In genomic region chr2:105865222-105865913, GRCh38 we compare ENCODE assay signal across 12 cellular contexts.
DNase-seq lines count a peak whose midpoint lies in the region; ATAC-seq, FAIRE-seq and TF ChIP-seq lines count a peak whose summit lies in the region.
"Had no signal": no experiment of that assay in that cellular context is flagged by ENCODE, and none has a peak within 500 bp of the region (broad histone marks: within the 10 kb centered on the region; RNA-seq: fewer than 3 reads in every experiment).

No MANE protein-coding gene starts in this region.

- FAIRE-seq in GM12892 (lab: Jason Lieb, UNC) (peak; percentile 36), H54 (lab: Jason Lieb, UNC) (no peak)
- FAIRE-seq: endometrium had no signal

- H3K4me1 Mint-ChIP-seq in activated naive CD8-positive, alpha-beta T cell treated with anti-CD3 and anti-CD28 coated beads, Interleukin-2, amount 10 ng/mL, durations not matched to agents 7 days and 5 days = peaks cover 49% of the 10 kb centered on the region
- peaks cover 55% of the 10 kb centered on the region for H3K4me1 Mint-ChIP-seq in memory B cell

- intact Hi-C loops in left colon (cut with DNase I, micrococcal nuclease) = no loop called here

- H3K9me3 Mint-ChIP-seq in activated naive CD8-positive, alpha-beta T cell treated with anti-CD3 and anti-CD28 coated beads, Interleukin-2, amount 10 ng/mL, durations not matched to agents 7 days and 5 days = no peaks in the 10 kb centered on the region
- H3K9me3 Mint-ChIP-seq in memory B cell = no peaks in the 10 kb centered on the region

- no peak overlapping the region for H3K4me3 Mint-ChIP-seq in activated naive CD8-positive, alpha-beta T cell treated with anti-CD3 and anti-CD28 coated beads, Interleukin-2, amount 10 ng/mL, durations not matched to agents 7 days and 5 days
- H3K4me3 Mint-ChIP-seq in memory B cell = no peak overlapping the region

- peaks cover 8% of the 10 kb centered on the region for H3K36me3 Mint-ChIP-seq in activated naive CD8-positive, alpha-beta T cell treated with anti-CD3 and anti-CD28 coated beads, Interleukin-2, amount 10 ng/mL, durations not matched to agents 7 days and 5 days
- peaks cover 14% of the 10 kb centered on the region for H3K36me3 Mint-ChIP-seq in memory B cell

- no peak for TF ChIP-seq POLR2A in GM12892 (IDR thresholded peaks at IDR 0.05; ENCODE audit: low read depth, low read length)
- TF ChIP-seq POLR2A in H54 (IDR thresholded peaks at IDR 0.05; ENCODE audit: low read depth, low read length) = no peak

- POLR2A ChIA-PET in activated naive CD8-positive, alpha-beta T cell treated with anti-CD3 and anti-CD28 coated beads, Interleukin-2, amount 10 ng/mL, durations not matched to agents 7 days and 5 days (lab: Charles Lee) = interaction anchor here (1.1 kb wide), 1 partner anchor 31 kb away, joined by 3 read pairs; no protein-coding TSS in a partner anchor

- peak overlapping the region; percentile 2 for H3K27ac Mint-ChIP-seq in activated naive CD8-positive, alpha-beta T cell treated with anti-CD3 and anti-CD28 coated beads, Interleukin-2, amount 10 ng/mL, durations not matched to agents 7 days and 5 days
- H3K27ac Mint-ChIP-seq in memory B cell = peak overlapping the region; percentile 79

- DNase-seq in Ammon's horn (ENCODE audit: low spot score) (peak; percentile 45), GM12892 (ENCODE audit: insufficient read length) (no peak), memory B cell (ENCODE audit: low spot score in 2 of 2) (no peak), left colon (no peak), H54 (ENCODE audit: insufficient read length, low spot score) (no peak)
- no peak for DNase-seq in activated naive CD8-positive, alpha-beta T cell treated with anti-CD3 and anti-CD28 coated beads, Interleukin-2, amount 10 ng/mL, durations not matched to agents 7 days and 5 days
- DNase-seq in effector CD8-positive, alpha-beta T cell (lab: John Stamatoyannopoulos, UW) = no peak
- DNase-seq: activated CD4-positive, CD25-positive, alpha-beta regulatory T cell; NCI-H446; Right ventricle myocardium superior had no signal

- no peaks in the 10 kb centered on the region for H3K27me3 Mint-ChIP-seq in activated naive CD8-positive, alpha-beta T cell treated with anti-CD3 and anti-CD28 coated beads, Interleukin-2, amount 10 ng/mL, durations not matched to agents 7 days and 5 days
- no peaks in the 10 kb centered on the region for H3K27me3 Mint-ChIP-seq in memory B cell

- no peak for ATAC-seq in activated naive CD8-positive, alpha-beta T cell treated with anti-CD3 and anti-CD28 coated beads, Interleukin-2, amount 10 ng/mL, durations not matched to agents 7 days and 5 days (ENCODE audit: low read depth)
- ATAC-seq in memory B cell (ENCODE audit: low read depth) (no peak), left colon (no peak), GM21723 (IDR thresholded peaks at IDR 0.05; ENCODE audit: unreplicated experiment) (no peak)
